ENCODE assay signal across 8 cellular contexts in the genomic region with DNA sequence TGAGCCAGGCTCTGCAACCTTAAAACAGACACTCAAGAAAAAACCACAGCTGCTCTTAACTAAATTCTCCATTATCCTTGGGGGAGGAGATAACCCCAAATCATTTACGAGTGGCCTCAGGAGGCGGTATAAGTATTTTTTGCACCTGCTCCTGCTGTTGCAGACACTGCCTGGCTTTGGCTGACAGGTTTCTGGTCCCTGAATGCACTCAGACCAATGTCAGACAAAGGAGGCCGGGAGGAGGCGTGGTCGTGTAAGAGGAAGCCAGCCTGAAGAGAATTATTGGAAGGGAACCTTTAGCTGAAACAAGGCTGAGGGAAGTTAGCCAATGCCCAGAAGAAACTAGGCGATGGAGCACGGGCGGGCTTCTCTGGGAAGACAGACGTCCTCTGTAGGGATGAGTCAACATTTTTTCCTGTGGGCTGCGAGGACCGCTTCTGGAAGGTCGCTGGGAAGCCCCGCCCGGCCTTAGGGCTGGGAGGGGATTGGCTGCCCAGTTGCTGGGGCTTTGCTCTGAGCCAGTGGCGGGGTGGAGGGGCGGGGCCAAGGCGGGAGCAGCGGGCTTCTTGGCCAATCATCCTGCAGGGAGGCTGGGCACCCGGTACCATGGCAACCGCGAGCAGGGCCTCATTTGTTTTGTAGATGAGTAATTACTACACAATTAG.
DNase-seq lines count a peak whose midpoint lies in the region; ATAC-seq and TF ChIP-seq lines count a peak whose summit lies in the region.

No MANE protein-coding gene starts in this region.

- peak overlapping the region; percentile 53; the same call in 1 of the 2 replicates for H3K4me3 ChIP-seq in iPS-18c (ENCODE audit: insufficient read depth, low read depth, low read length)
- H3K4me3 ChIP-seq in retinal pigment epithelial cell (ENCODE audit: low read length) = peak overlapping the region; percentile 46

- TF ChIP-seq CTCF in retinal pigment epithelial cell (conservative IDR thresholded peaks at IDR 0.05; ENCODE audit: low read depth, low read length) (no peak), GM10248 (IDR thresholded peaks at IDR 0.05; ENCODE audit: control extremely low read depth, extremely low read depth, low read depth, missing control alignments) (no peak)

- ATAC-seq in GM18867 (IDR thresholded peaks at IDR 0.05; ENCODE audit: unreplicated experiment) = peak; percentile 94
- no peak for ATAC-seq in HG03432 (IDR thresholded peaks at IDR 0.05; ENCODE audit: unreplicated experiment)

- DNase-seq in NCI-H1105 (lab: John Stamatoyannopoulos, UW) (peak; percentile 98), T follicular helper cell (ENCODE audit: low read depth) (peak; percentile 3), cerebellum (ENCODE audit: low spot score) (peak; percentile 98), retinal pigment epithelial cell (ENCODE audit: low read depth) (peak; percentile 93), GM10248 (ENCODE audit: extremely low spot score) (no peak)

- CTCF ChIA-PET in GM10248 (lab: Yijun Ruan, JAX) = interaction anchor here (0.9 to 4.4 kb wide), 3 partner anchors 9 to 20 kb away, joined by 3 to 42 read pairs (median 4); no protein-coding TSS in a partner anchor

- POLR2A ChIA-PET in GM10248 (lab: Yijun Ruan, JAX) = no interaction called here

- H3K9me3 ChIP-seq in iPS-18c (ENCODE audit: control insufficient read depth, insufficient read depth, low read length) = no peaks in the 10 kb centered on the region
